1 cellular context compared by ENCODE assay signal in the genomic region with DNA sequence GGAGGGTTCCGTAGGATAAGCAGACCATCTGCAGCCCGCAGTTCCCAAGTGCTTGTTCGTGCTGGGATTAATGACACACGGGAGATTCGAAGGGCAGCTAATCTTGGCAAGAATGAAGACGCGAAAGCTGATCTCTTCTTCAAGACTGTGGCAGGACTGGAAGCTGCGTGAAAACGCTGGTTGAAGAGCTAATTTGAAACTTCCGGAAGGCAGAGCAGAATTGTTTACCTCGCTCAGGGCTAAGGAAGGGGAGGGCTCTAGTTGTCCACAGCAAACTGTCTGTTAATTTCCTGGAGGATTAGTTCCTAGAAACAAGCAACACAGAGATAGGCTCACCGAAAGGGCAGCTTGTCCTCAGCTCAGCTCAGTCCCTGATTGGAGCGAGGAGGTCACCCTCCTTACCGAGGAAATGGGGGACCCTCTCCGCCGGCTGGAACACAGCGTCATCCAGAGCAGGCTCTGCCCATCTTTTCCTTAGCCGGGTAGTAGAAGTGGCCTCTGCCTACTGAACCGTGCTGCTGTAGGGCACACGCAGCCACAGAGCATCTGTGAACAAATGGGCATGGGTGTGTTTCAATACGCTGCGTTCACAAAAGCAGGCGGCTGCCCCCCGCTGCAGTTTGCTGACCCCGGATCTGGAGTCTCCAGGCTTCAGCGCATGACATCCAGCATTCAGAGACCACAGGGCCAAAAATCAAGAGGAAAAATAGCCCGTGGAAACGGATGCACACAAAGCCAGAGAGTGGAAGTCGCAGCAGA.
A peak's percentile ranks its signal among the peaks of the same experiment; 100 is the strongest.
TF ChIP-seq lines count a peak whose summit lies in the region.

No MANE protein-coding gene starts in this region.

TF ChIP-seq in K562, 482 proteins besides CTCF, POLR2A, EP300 and RAD21 (continued from another document and continues in another):
- TF ChIP-seq, protein P1, sequence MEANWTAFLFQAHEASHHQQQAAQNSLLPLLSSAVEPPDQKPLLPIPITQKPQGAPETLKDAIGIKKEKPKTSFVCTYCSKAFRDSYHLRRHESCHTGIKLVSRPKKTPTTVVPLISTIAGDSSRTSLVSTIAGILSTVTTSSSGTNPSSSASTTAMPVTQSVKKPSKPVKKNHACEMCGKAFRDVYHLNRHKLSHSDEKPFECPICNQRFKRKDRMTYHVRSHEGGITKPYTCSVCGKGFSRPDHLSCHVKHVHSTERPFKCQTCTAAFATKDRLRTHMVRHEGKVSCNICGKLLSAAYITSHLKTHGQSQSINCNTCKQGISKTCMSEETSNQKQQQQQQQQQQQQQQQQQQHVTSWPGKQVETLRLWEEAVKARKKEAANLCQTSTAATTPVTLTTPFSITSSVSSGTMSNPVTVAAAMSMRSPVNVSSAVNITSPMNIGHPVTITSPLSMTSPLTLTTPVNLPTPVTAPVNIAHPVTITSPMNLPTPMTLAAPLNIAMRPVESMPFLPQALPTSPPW (CRISPR knock-in tag; IDR thresholded peaks at IDR 0.05): peak; percentile 65
- TF ChIP-seq ZFP30 (CRISPR knock-in tag; IDR thresholded peaks at IDR 0.05; ENCODE audit: borderline replicate concordance) (no peak), RBFOX2 (IDR thresholded peaks at IDR 0.05; ENCODE audit: low read depth, low read length) (peak; percentile 83), CBFA2T3 (IDR thresholded peaks at IDR 0.05) (peak; percentile 44; the same call in 1 of the 2 replicates), PTRF (tag; IDR thresholded peaks at IDR 0.05) (no peak), ETV1 (tag; conservative IDR thresholded peaks at IDR 0.05; ENCODE audit: low read depth) (peak; percentile 93), ZNF589 (CRISPR knock-in tag; IDR thresholded peaks at IDR 0.05; ENCODE audit: low read depth) (0 out of 2 replicates have a peak, but pooled peaks have one; percentile 7), CCNT2 (IDR thresholded peaks at IDR 0.05; ENCODE audit: borderline replicate concordance, extremely low read depth, insufficient read length, low read depth, low read length) (no peak), ZFX (CRISPR knock-in tag; IDR thresholded peaks at IDR 0.05) (peak; percentile 51; the same call in 1 of the 2 replicates), CAMTA2 (CRISPR knock-in tag; conservative IDR thresholded peaks at IDR 0.05) (0 out of 2 replicates have a peak, but pooled peaks have one; percentile 73), NCOA2 (IDR thresholded peaks at IDR 0.05; ENCODE audit: partially characterized antibody in 2 of 2) (no peak), NCOA1 (IDR thresholded peaks at IDR 0.05; ENCODE audit: low read depth) (0 out of 2 replicates have a peak, but pooled peaks have one; percentile 56), ERF (CRISPR knock-in tag; IDR thresholded peaks at IDR 0.05) (0 out of 2 replicates have a peak, but pooled peaks have one; percentile 13), NELFE (IDR thresholded peaks at IDR 0.05; ENCODE audit: insufficient read depth, insufficient read length) (no peak), MAFG (tag; conservative IDR thresholded peaks at IDR 0.05) (no peak), TARDBP (IDR thresholded peaks at IDR 0.05) (no peak), FOXP1 (CRISPR knock-in tag; IDR thresholded peaks at IDR 0.05) (peak; percentile 92), CBFB (CRISPR knock-in tag; IDR thresholded peaks at IDR 0.05) (peak; percentile 62; the same call in 1 of the 2 replicates), FUS (optimal IDR thresholded peaks at IDR 0.05; ENCODE audit: low read depth, low read length) (no peak), L3MBTL2 (IDR thresholded peaks at IDR 0.05) (peak; percentile 90), POLR2AphosphoS5 (IDR thresholded peaks at IDR 0.05; ENCODE audit: control insufficient read depth, insufficient read depth, low read depth, low read length) (peak; percentile 70), POLR3A (IDR thresholded peaks at IDR 0.05; ENCODE audit: borderline replicate concordance, extremely low read depth, insufficient read depth, insufficient read length) (no peak), HNRNPH1 (optimal IDR thresholded peaks at IDR 0.05; ENCODE audit: low read depth, low read length) (no peak), GABPB2 (CRISPR knock-in tag; conservative IDR thresholded peaks at IDR 0.05) (no peak), FOXK2 (conservative IDR thresholded peaks at IDR 0.05 in 1 of 2, IDR thresholded peaks at IDR 0.05 in 1 of 2; ENCODE audit: low read depth in 2 of 2) (peak; percentile 94 to 97), MAFK (IDR thresholded peaks at IDR 0.05; ENCODE audit: low read length) (no peak), POLR2G (IDR thresholded peaks at IDR 0.05; ENCODE audit: low read depth, low read length) (peak; percentile 71), SP2 (IDR thresholded peaks at IDR 0.05; ENCODE audit: extremely low read depth, low read depth, low read length, poor library complexity, severe bottlenecking) (no peak), NONO (IDR thresholded peaks at IDR 0.05; ENCODE audit: low read depth in 2 of 2, low read length in 1 of 2) (no peak), HNRNPL (IDR thresholded peaks at IDR 0.05; ENCODE audit: low read depth, low read length) (no peak), ATF1 (CRISPR knock-in tag; IDR thresholded peaks at IDR 0.05) (no peak), ATF1 (tag; IDR thresholded peaks at IDR 0.05) (peak; percentile 70), ELF2 (CRISPR knock-in tag; IDR thresholded peaks at IDR 0.05) (peak; percentile 59; the same call in 1 of the 2 replicates), ZSCAN32 (CRISPR knock-in tag; IDR thresholded peaks at IDR 0.05) (no peak)
- TF ChIP-seq, protein P2, sequence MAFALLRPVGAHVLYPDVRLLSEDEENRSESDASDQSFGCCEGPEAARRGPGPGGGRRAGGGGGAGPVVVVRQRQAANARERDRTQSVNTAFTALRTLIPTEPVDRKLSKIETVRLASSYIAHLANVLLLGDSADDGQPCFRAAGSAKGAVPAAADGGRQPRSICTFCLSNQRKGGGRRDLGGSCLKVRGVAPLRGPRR (CRISPR knock-in tag; IDR thresholded peaks at IDR 0.05): no peak
- TF ChIP-seq, protein P3, sequence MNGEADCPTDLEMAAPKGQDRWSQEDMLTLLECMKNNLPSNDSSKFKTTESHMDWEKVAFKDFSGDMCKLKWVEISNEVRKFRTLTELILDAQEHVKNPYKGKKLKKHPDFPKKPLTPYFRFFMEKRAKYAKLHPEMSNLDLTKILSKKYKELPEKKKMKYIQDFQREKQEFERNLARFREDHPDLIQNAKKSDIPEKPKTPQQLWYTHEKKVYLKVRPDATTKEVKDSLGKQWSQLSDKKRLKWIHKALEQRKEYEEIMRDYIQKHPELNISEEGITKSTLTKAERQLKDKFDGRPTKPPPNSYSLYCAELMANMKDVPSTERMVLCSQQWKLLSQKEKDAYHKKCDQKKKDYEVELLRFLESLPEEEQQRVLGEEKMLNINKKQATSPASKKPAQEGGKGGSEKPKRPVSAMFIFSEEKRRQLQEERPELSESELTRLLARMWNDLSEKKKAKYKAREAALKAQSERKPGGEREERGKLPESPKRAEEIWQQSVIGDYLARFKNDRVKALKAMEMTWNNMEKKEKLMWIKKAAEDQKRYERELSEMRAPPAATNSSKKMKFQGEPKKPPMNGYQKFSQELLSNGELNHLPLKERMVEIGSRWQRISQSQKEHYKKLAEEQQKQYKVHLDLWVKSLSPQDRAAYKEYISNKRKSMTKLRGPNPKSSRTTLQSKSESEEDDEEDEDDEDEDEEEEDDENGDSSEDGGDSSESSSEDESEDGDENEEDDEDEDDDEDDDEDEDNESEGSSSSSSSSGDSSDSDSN (IDR thresholded peaks at IDR 0.05; ENCODE audit: borderline replicate concordance in 1 of 2, low read depth in 2 of 2, low read length in 2 of 2): peak in 1 of 2 experiments; percentile 83; a peak in 3 of 4 replicates
- TF ChIP-seq, protein P4, sequence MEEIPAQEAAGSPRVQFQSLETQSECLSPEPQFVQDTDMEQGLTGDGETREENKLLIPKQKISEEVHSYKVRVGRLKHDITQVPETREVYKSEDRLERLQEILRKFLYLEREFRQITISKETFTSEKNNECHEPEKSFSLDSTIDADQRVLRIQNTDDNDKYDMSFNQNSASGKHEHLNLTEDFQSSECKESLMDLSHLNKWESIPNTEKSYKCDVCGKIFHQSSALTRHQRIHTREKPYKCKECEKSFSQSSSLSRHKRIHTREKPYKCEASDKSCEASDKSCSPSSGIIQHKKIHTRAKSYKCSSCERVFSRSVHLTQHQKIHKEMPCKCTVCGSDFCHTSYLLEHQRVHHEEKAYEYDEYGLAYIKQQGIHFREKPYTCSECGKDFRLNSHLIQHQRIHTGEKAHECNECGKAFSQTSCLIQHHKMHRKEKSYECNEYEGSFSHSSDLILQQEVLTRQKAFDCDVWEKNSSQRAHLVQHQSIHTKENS (CRISPR knock-in tag; IDR thresholded peaks at IDR 0.05): no peak
- TF ChIP-seq, protein P5, sequence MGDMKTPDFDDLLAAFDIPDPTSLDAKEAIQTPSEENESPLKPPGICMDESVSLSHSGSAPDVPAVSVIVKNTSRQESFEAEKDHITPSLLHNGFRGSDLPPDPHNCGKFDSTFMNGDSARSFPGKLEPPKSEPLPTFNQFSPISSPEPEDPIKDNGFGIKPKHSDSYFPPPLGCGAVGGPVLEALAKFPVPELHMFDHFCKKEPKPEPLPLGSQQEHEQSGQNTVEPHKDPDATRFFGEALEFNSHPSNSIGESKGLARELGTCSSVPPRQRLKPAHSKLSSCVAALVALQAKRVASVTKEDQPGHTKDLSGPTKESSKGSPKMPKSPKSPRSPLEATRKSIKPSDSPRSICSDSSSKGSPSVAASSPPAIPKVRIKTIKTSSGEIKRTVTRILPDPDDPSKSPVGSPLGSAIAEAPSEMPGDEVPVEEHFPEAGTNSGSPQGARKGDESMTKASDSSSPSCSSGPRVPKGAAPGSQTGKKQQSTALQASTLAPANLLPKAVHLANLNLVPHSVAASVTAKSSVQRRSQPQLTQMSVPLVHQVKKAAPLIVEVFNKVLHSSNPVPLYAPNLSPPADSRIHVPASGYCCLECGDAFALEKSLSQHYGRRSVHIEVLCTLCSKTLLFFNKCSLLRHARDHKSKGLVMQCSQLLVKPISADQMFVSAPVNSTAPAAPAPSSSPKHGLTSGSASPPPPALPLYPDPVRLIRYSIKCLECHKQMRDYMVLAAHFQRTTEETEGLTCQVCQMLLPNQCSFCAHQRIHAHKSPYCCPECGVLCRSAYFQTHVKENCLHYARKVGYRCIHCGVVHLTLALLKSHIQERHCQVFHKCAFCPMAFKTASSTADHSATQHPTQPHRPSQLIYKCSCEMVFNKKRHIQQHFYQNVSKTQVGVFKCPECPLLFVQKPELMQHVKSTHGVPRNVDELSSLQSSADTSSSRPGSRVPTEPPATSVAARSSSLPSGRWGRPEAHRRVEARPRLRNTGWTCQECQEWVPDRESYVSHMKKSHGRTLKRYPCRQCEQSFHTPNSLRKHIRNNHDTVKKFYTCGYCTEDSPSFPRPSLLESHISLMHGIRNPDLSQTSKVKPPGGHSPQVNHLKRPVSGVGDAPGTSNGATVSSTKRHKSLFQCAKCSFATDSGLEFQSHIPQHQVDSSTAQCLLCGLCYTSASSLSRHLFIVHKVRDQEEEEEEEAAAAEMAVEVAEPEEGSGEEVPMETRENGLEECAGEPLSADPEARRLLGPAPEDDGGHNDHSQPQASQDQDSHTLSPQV (IDR thresholded peaks at IDR 0.05): peak; percentile 82; the same call in 1 of the 2 replicates
- TF ChIP-seq, protein P6, sequence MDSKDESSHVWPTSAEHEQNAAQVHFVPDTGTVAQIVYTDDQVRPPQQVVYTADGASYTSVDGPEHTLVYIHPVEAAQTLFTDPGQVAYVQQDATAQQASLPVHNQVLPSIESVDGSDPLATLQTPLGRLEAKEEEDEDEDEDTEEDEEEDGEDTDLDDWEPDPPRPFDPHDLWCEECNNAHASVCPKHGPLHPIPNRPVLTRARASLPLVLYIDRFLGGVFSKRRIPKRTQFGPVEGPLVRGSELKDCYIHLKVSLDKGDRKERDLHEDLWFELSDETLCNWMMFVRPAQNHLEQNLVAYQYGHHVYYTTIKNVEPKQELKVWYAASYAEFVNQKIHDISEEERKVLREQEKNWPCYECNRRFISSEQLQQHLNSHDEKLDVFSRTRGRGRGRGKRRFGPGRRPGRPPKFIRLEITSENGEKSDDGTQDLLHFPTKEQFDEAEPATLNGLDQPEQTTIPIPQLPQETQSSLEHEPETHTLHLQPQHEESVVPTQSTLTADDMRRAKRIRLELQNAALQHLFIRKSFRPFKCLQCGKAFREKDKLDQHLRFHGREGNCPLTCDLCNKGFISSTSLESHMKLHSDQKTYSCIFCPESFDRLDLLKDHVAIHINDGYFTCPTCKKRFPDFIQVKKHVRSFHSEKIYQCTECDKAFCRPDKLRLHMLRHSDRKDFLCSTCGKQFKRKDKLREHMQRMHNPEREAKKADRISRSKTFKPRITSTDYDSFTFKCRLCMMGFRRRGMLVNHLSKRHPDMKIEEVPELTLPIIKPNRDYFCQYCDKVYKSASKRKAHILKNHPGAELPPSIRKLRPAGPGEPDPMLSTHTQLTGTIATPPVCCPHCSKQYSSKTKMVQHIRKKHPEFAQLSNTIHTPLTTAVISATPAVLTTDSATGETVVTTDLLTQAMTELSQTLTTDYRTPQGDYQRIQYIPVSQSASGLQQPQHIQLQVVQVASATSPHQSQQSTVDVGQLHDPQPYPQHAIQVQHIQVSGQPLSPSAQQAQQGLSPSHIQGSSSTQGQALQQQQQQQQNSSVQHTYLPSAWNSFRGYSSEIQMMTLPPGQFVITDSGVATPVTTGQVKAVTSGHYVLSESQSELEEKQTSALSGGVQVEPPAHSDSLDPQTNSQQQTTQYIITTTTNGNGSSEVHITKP (IDR thresholded peaks at IDR 0.05; ENCODE audit: partially characterized antibody): peak; percentile 74
- TF ChIP-seq, protein P7, sequence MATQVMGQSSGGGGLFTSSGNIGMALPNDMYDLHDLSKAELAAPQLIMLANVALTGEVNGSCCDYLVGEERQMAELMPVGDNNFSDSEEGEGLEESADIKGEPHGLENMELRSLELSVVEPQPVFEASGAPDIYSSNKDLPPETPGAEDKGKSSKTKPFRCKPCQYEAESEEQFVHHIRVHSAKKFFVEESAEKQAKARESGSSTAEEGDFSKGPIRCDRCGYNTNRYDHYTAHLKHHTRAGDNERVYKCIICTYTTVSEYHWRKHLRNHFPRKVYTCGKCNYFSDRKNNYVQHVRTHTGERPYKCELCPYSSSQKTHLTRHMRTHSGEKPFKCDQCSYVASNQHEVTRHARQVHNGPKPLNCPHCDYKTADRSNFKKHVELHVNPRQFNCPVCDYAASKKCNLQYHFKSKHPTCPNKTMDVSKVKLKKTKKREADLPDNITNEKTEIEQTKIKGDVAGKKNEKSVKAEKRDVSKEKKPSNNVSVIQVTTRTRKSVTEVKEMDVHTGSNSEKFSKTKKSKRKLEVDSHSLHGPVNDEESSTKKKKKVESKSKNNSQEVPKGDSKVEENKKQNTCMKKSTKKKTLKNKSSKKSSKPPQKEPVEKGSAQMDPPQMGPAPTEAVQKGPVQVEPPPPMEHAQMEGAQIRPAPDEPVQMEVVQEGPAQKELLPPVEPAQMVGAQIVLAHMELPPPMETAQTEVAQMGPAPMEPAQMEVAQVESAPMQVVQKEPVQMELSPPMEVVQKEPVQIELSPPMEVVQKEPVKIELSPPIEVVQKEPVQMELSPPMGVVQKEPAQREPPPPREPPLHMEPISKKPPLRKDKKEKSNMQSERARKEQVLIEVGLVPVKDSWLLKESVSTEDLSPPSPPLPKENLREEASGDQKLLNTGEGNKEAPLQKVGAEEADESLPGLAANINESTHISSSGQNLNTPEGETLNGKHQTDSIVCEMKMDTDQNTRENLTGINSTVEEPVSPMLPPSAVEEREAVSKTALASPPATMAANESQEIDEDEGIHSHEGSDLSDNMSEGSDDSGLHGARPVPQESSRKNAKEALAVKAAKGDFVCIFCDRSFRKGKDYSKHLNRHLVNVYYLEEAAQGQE (CRISPR knock-in tag; IDR thresholded peaks at IDR 0.05; ENCODE audit: low read depth): no peak
- TF ChIP-seq, protein P8, sequence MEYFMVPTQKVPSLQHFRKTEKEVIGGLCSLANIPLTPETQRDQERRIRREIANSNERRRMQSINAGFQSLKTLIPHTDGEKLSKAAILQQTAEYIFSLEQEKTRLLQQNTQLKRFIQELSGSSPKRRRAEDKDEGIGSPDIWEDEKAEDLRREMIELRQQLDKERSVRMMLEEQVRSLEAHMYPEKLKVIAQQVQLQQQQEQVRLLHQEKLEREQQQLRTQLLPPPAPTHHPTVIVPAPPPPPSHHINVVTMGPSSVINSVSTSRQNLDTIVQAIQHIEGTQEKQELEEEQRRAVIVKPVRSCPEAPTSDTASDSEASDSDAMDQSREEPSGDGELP (CRISPR knock-in tag; IDR thresholded peaks at IDR 0.05; ENCODE audit: borderline replicate concordance): peak; percentile 67; the same call in 1 of the 2 replicates
